8 cellular contexts compared by ENCODE assay signal in the genomic region with DNA sequence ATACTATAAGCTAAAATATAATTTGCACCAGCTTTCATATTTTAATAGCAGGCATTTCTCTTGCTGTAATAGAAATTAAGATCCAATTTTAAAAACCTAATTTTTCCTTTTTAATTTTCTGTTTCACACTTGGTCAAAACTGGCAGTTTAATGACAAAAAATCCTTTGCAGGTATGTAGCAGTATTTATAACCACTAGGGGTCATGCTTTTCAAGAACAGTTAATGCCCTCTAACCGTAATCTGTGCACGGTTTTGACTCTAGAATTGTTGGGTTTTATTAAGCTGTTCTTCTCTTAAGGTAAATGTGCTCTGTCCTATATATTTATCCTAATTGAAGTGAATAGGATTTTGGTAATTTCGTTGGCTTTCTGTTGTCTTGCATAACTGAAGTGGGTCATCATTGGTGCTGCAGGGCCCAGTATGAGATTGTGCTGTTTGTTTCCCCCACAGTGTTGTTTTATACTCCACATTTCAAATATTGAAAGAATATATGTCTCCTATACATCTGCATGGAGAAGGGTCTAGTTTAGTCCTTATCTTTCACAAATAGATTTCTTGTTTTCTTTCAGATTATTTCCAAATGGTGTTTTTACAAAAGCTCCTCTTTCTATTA.
DNase-seq lines count a peak whose midpoint lies in the region; ATAC-seq, FAIRE-seq and TF ChIP-seq lines count a peak whose summit lies in the region.

No MANE protein-coding gene starts in this region.

- H2AFZ ChIP-seq in mesenchymal stem cell (ENCODE audit: low read depth, low read length), result no peak overlapping the region

- POLR2A ChIA-PET in A549 (lab: Yijun Ruan, JAX), result interaction anchor here (0.7 kb wide), 1 partner anchor 146 kb away, joined by 3 read pairs; no protein-coding TSS in a partner anchor

- H3K4me1 ChIP-seq in A549 (0 out of 3 replicates have a peak, but pooled peaks cover 4% of the 10 kb centered on the region), mesenchymal stem cell (ENCODE audit: control insufficient read depth, insufficient read depth, low read depth, low read length) (no peaks in the 10 kb centered on the region)

- no peak overlapping the region for H4K8ac ChIP-seq in mesenchymal stem cell (ENCODE audit: low read length)

- H3K18ac ChIP-seq in mesenchymal stem cell (ENCODE audit: low read depth in 1 of 2, low read length in 2 of 2), result no peak overlapping the region

- WGBS in A549 (ENCODE audit: missing lambda C conversion rate), result 12% methylated on average over 3 of the region's 3 CpGs
- WGBS in mesenchymal stem cell, result 34% methylated on average over 3 of the region's 3 CpGs

- peaks cover 6% of the 10 kb centered on the region for H3K79me1 ChIP-seq in mesenchymal stem cell (replicated peaks; ENCODE audit: low read length, poor library complexity, severe bottlenecking)

- H3K27me3 ChIP-seq in mesenchymal stem cell (ENCODE audit: control insufficient read depth in 1 of 2, insufficient read depth in 1 of 2, low read length in 2 of 2), result no peaks in the 10 kb centered on the region

- peak; percentile 94 for FAIRE-seq in A549 (lab: Jason Lieb, UNC)

- ATAC-seq in A549 (peak; percentile 58 to 86; a peak in 3 of 6 replicates), GM19328 (IDR thresholded peaks at IDR 0.05; ENCODE audit: unreplicated experiment) (no peak)

- H2BK5ac ChIP-seq in mesenchymal stem cell (ENCODE audit: low read depth, low read length, poor library complexity, severe bottlenecking), result no peak overlapping the region

- H3K9ac ChIP-seq in mesenchymal stem cell (ENCODE audit: low read length), result peak overlapping the region; percentile 50

- peak; percentile 79 to 81 for TF ChIP-seq RAD21 in A549 (conservative IDR thresholded peaks at IDR 0.05 in 1 of 2, IDR thresholded peaks at IDR 0.05 in 1 of 2)

- no peak overlapping the region for H3K23ac ChIP-seq in mesenchymal stem cell (ENCODE audit: low read length in 2 of 2)

- peaks cover 1% of the 10 kb centered on the region for H3K36me3 Mint-ChIP-seq in T-helper 2 cell treated with Interferon-gamma antibody and Interleukin-4, amounts not matched to agents 5 μg/mL and 100 μg/mL, for 36 hours (ENCODE audit: low read depth)

- H3K4ac ChIP-seq in mesenchymal stem cell (ENCODE audit: low read depth in 1 of 2, low read length in 2 of 2), result no peak overlapping the region

- no peak for TF ChIP-seq EP300 in A549 (IDR thresholded peaks at IDR 0.05)

- no peaks in the 10 kb centered on the region for H3K27me3 Mint-ChIP-seq in T-helper 2 cell treated with Interferon-gamma antibody and Interleukin-4, amounts not matched to agents 5 μg/mL and 100 μg/mL, for 36 hours (ENCODE audit: low read depth)

- H3K36me3 ChIP-seq in mesenchymal stem cell (ENCODE audit: control insufficient read depth in 1 of 2, insufficient read depth in 2 of 2, low read depth in 1 of 2, low read length in 2 of 2), result peaks cover 0 to 28% of the 10 kb centered on the region in 2 experiments

- peak; percentile 87 for TF ChIP-seq CTCF in A549 (IDR thresholded peaks at IDR 0.05)
- peak; percentile 64 for TF ChIP-seq CTCF in GM12873 (IDR thresholded peaks at IDR 0.05; ENCODE audit: insufficient read depth, low read depth, low read length, missing control alignments)

- no peaks in the 10 kb centered on the region for H3K9me3 Mint-ChIP-seq in T-helper 2 cell treated with Interferon-gamma antibody and Interleukin-4, amounts not matched to agents 5 μg/mL and 100 μg/mL, for 36 hours

- no peak overlapping the region for H3K27ac Mint-ChIP-seq in T-helper 2 cell treated with Interferon-gamma antibody and Interleukin-4, amounts not matched to agents 5 μg/mL and 100 μg/mL, for 36 hours

- no peak overlapping the region for H2BK15ac ChIP-seq in mesenchymal stem cell (ENCODE audit: low read depth, poor library complexity, severe bottlenecking)

- CTCF ChIA-PET in A549 (lab: Yijun Ruan, JAX), result interaction anchor here (0.7 to 5.6 kb wide), 47 partner anchors 9 to 504 kb away, joined by 3 to 47 read pairs (median 4); a partner anchor contains a TSS

- TF ChIP-seq POLR2A in A549 (IDR thresholded peaks at IDR 0.05; ENCODE audit: low read length), result no peak

- no peak overlapping the region for H3K4me3 Mint-ChIP-seq in T-helper 2 cell treated with Interferon-gamma antibody and Interleukin-4, amounts not matched to agents 5 μg/mL and 100 μg/mL, for 36 hours

- H3K9me3 ChIP-seq in A549 (no peaks in the 10 kb centered on the region), mesenchymal stem cell (ENCODE audit: control insufficient read depth, low read length) (no peaks in the 10 kb centered on the region)

- H2BK12ac ChIP-seq in mesenchymal stem cell (ENCODE audit: low read length in 2 of 2), result no peak overlapping the region

- no peak overlapping the region for H3K14ac ChIP-seq in mesenchymal stem cell (ENCODE audit: low read length in 2 of 2)

- H2AK5ac ChIP-seq in mesenchymal stem cell (ENCODE audit: low read length, severe bottlenecking), result no peak overlapping the region

- no peak overlapping the region for H3K4me2 ChIP-seq in A549
- no peak overlapping the region for H3K4me2 ChIP-seq in mesenchymal stem cell (ENCODE audit: low read length, poor library complexity, severe bottlenecking)

- no peaks in the 10 kb centered on the region for H3K4me1 Mint-ChIP-seq in T-helper 2 cell treated with Interferon-gamma antibody and Interleukin-4, amounts not matched to agents 5 μg/mL and 100 μg/mL, for 36 hours (ENCODE audit: low read depth)

- no peak overlapping the region for H2BK120ac ChIP-seq in mesenchymal stem cell (ENCODE audit: low read depth, low read length)

- H3K4me3 ChIP-seq in A549, result no peak overlapping the region
- no peak overlapping the region for H3K4me3 ChIP-seq in mesenchymal stem cell (ENCODE audit: insufficient read depth in 1 of 2, low read depth in 1 of 2, low read length in 2 of 2)

- H4K91ac ChIP-seq in mesenchymal stem cell (ENCODE audit: low read length), result no peak overlapping the region

- DNase-seq in A549 (ENCODE audit: low read depth in 1 of 2, low spot score in 1 of 2) (peak; percentile 37 to 54), NCI-H69 (lab: John Stamatoyannopoulos, UW) (peak; percentile 61), dermis microvascular lymphatic vessel endothelial cell (ENCODE audit: low read depth in 2 of 2) (peak; percentile 40 to 67), mesenchymal stem cell (peak; percentile 52), NCI-H1048 (lab: John Stamatoyannopoulos, UW) (no peak)
- no peak for DNase-seq in T-helper 2 cell treated with Interferon-gamma antibody and Interleukin-4, amounts not matched to agents 5 μg/mL and 100 μg/mL, for 36 hours (ENCODE audit: low spot score)

- H3K27ac ChIP-seq in A549 (no peak overlapping the region), mesenchymal stem cell (ENCODE audit: low read length, poor library complexity, severe bottlenecking) (no peak overlapping the region)

TF ChIP-seq in A549, 52 proteins besides CTCF, POLR2A, EP300 and RAD21:
- TF ChIP-seq, protein P1, sequence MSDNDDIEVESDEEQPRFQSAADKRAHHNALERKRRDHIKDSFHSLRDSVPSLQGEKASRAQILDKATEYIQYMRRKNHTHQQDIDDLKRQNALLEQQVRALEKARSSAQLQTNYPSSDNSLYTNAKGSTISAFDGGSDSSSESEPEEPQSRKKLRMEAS (IDR thresholded peaks at IDR 0.05), result no peak
- TF ChIP-seq, protein P2, sequence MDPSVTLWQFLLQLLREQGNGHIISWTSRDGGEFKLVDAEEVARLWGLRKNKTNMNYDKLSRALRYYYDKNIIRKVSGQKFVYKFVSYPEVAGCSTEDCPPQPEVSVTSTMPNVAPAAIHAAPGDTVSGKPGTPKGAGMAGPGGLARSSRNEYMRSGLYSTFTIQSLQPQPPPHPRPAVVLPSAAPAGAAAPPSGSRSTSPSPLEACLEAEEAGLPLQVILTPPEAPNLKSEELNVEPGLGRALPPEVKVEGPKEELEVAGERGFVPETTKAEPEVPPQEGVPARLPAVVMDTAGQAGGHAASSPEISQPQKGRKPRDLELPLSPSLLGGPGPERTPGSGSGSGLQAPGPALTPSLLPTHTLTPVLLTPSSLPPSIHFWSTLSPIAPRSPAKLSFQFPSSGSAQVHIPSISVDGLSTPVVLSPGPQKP (IDR thresholded peaks at IDR 0.05; ENCODE audit: low read depth, low read length), result no peak
- TF ChIP-seq, protein P3, sequence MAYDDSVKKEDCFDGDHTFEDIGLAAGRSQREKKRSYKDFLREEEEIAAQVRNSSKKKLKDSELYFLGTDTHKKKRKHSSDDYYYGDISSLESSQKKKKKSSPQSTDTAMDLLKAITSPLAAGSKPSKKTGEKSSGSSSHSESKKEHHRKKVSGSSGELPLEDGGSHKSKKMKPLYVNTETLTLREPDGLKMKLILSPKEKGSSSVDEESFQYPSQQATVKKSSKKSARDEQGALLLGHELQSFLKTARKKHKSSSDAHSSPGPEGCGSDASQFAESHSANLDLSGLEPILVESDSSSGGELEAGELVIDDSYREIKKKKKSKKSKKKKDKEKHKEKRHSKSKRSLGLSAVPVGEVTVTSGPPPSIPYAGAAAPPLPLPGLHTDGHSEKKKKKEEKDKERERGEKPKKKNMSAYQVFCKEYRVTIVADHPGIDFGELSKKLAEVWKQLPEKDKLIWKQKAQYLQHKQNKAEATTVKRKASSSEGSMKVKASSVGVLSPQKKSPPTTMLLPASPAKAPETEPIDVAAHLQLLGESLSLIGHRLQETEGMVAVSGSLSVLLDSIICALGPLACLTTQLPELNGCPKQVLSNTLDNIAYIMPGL (CRISPR knock-in tag; IDR thresholded peaks at IDR 0.05; ENCODE audit: borderline replicate concordance), result no peak
- no peak for TF ChIP-seq CBX2 (IDR thresholded peaks at IDR 0.05; ENCODE audit: borderline replicate concordance, low read depth)
- peak; percentile 83 for TF ChIP-seq SMC3 (IDR thresholded peaks at IDR 0.05)
- TF ChIP-seq EHMT2 (IDR thresholded peaks at IDR 0.05; ENCODE audit: low read depth), result no peak
- no peak for TF ChIP-seq HDAC2 (IDR thresholded peaks at IDR 0.05)
- no peak for TF ChIP-seq GATA3 (IDR thresholded peaks at IDR 0.05; ENCODE audit: borderline replicate concordance)

Comparison
In these comparisons a context has a peak if more than half of its experiments do, and no peak if none do; other contexts are left out.
1. DNase-seq: peak in A549 (2 of 2), NCI-H69 (single experiment), dermis microvascular lymphatic vessel endothelial cell (2 of 2) and mesenchymal stem cell (single experiment); none in NCI-H1048 (single experiment) and T-helper 2 cell treated with Interferon-gamma antibody and Interleukin-4, amounts not matched to agents 5 μg/mL and 100 μg/mL, for 36 hours (single experiment).